Comparison of ENCODE assay signal across 19 cellular contexts in genomic region chr10:109029870-109030269, GRCh38.
DNase-seq lines count a peak whose midpoint lies in the region; ATAC-seq and TF ChIP-seq lines count a peak whose summit lies in the region.
"Had no signal": no experiment of that assay in that cellular context is flagged by ENCODE, and none has a peak within 500 bp of the region (broad histone marks: within the 10 kb centered on the region; RNA-seq: fewer than 3 reads in every experiment).

No MANE protein-coding gene starts in this region.

- intact Hi-C loops in CD14-positive monocyte (cut with micrococcal nuclease) = no loop called here

- H3K27ac Mint-ChIP-seq in CD14-positive monocyte = no peak overlapping the region
- H3K27ac Mint-ChIP-seq: B cell; CD4-positive, alpha-beta memory T cell had no signal

- TF ChIP-seq CTCF in CD14-positive monocyte (IDR thresholded peaks at IDR 0.05) = no peak

- DNase-seq in myocyte (ENCODE audit: low read depth) (peak; percentile 10), NCI-H1048 (lab: John Stamatoyannopoulos, UW) (no peak), GM03348 (ENCODE audit: low spot score) (no peak), CD14-positive monocyte (ENCODE audit: low spot score) (no peak)
- no peak for DNase-seq in stimulated activated CD4-positive, alpha-beta T cell treated with anti-CD3 and anti-CD28 coated beads, Interleukin-12 subunit alpha, Interleukin-12 subunit beta, amount 100 ng/mL, for 4 hours
- DNase-seq: CD4-positive, alpha-beta memory T cell; DND-41; GF-D8; GOT3; KBM-7; NCI-H1092; NCI-H2107; NCI-H69; NK-92 treated with Interleukin-12 subunit alpha and Interleukin-12 subunit beta, amount 100 ng/mL, for 24 hours; SJCRH30 had no signal

- no peaks in the 10 kb centered on the region for H3K27me3 Mint-ChIP-seq in CD14-positive monocyte (ENCODE audit: low read depth in 3 of 3)
- H3K27me3 Mint-ChIP-seq: CD4-positive, alpha-beta memory T cell had no signal

- H3K4me1 Mint-ChIP-seq in CD14-positive monocyte = no peaks in the 10 kb centered on the region
- H3K4me1 Mint-ChIP-seq: CD4-positive, alpha-beta memory T cell had no signal

- peak; percentile 72 for ATAC-seq in GM19463 (IDR thresholded peaks at IDR 0.05; ENCODE audit: unreplicated experiment)
- peak; percentile 50 for ATAC-seq in HG02678 (IDR thresholded peaks at IDR 0.05; ENCODE audit: unreplicated experiment)
- ATAC-seq in HG03045 (IDR thresholded peaks at IDR 0.05; ENCODE audit: unreplicated experiment) = peak; percentile 72

- no peak overlapping the region for H3K4me3 Mint-ChIP-seq in CD14-positive monocyte
- H3K4me3 Mint-ChIP-seq: B cell; CD4-positive, alpha-beta memory T cell had no signal

- no peaks in the 10 kb centered on the region for H3K36me3 Mint-ChIP-seq in CD14-positive monocyte
- H3K36me3 Mint-ChIP-seq: CD4-positive, alpha-beta memory T cell had no signal

- peaks cover 0 to 4% (median 0%) of the 10 kb centered on the region in 7 donors for H3K9me3 Mint-ChIP-seq in CD14-positive monocyte
